ENCODE assay signal across 15 cellular contexts in the genomic region with DNA sequence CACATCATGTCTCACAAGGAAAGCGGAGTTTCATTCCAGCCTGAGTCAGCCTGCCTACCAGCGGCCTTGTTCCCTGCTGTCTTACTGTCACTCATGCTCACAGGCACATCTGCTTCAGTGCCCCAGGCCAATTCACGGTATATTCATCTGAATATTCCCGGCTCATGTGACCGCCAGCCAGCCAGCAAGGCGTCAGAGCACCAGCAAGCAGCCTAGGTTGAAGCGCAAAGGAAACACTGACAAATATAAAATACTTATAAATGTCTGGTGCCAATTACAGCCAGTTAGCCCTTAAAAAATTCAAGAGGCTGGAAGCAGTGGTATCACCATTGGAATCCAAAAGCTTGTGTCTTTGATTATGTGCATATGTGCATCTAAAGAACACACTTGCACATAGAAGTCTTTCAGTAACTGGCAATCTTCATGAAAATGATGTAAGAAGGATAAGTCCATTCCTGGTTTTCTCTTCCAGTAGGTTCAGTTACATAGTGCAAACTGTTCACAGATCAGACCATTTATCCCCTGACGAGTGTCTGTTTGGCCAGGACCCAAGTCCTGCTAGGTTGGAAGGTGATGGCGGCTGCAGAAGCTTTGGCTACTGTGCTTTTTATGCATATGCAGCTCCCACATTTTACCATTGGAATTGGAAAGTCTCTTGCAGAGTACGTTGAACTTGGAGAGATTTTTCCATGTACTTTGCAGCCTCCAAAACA.
DNase-seq lines count a peak whose midpoint lies in the region; ATAC-seq and TF ChIP-seq lines count a peak whose summit lies in the region.
"Had no signal": no experiment of that assay in that cellular context is flagged by ENCODE, and none has a peak within 500 bp of the region (broad histone marks: within the 10 kb centered on the region; RNA-seq: fewer than 3 reads in every experiment).

No MANE protein-coding gene starts in this region.

- intact Hi-C loops in activated T-helper 2 cell treated with anti-CD3 and anti-CD28 coated beads, Interferon-gamma antibody, Interleukin-2, Interleukin-4, amounts not matched to agents 10 μg/mL and 5 μg/mL and 100 μg/mL, durations not matched to agents 14 hours and 24 hours and 36 hours (cut with micrococcal nuclease) = no loop called here

- H3K36me3 Mint-ChIP-seq in brain (peaks cover 6% of the 10 kb centered on the region), nephron (ENCODE audit: low read depth) (peaks cover 8% of the 10 kb centered on the region)
- H3K36me3 Mint-ChIP-seq in activated T-helper 2 cell treated with anti-CD3 and anti-CD28 coated beads, Interferon-gamma antibody, Interleukin-2, Interleukin-4, amounts not matched to agents 10 μg/mL and 5 μg/mL and 100 μg/mL, durations not matched to agents 14 hours and 24 hours and 36 hours (ENCODE audit: low read depth) = no peaks in the 10 kb centered on the region

- H3K9me3 Mint-ChIP-seq in brain (peaks cover 0 to 15% (median 11%) of the 10 kb centered on the region in 5 experiments), nephron (peaks cover 5% of the 10 kb centered on the region)
- H3K9me3 Mint-ChIP-seq in activated T-helper 2 cell treated with anti-CD3 and anti-CD28 coated beads, Interferon-gamma antibody, Interleukin-2, Interleukin-4, amounts not matched to agents 10 μg/mL and 5 μg/mL and 100 μg/mL, durations not matched to agents 14 hours and 24 hours and 36 hours = no peaks in the 10 kb centered on the region

- TF ChIP-seq CTCF in brain (conservative IDR thresholded peaks at IDR 0.05) (no peak), nephron (IDR thresholded peaks at IDR 0.05; ENCODE audit: unreplicated experiment in 3 of 3) (no peak)

- peaks cover 4% of the 10 kb centered on the region for H3K27me3 Mint-ChIP-seq in brain
- no peaks in the 10 kb centered on the region for H3K27me3 Mint-ChIP-seq in nephron (ENCODE audit: low read depth)
- no peaks in the 10 kb centered on the region for H3K27me3 Mint-ChIP-seq in activated T-helper 2 cell treated with anti-CD3 and anti-CD28 coated beads, Interferon-gamma antibody, Interleukin-2, Interleukin-4, amounts not matched to agents 10 μg/mL and 5 μg/mL and 100 μg/mL, durations not matched to agents 14 hours and 24 hours and 36 hours (ENCODE audit: low read depth)

- H3K4me3 Mint-ChIP-seq in brain = no peak overlapping the region
- H3K4me3 Mint-ChIP-seq in nephron = no peak overlapping the region
- no peak overlapping the region for H3K4me3 Mint-ChIP-seq in activated T-helper 2 cell treated with anti-CD3 and anti-CD28 coated beads, Interferon-gamma antibody, Interleukin-2, Interleukin-4, amounts not matched to agents 10 μg/mL and 5 μg/mL and 100 μg/mL, durations not matched to agents 14 hours and 24 hours and 36 hours (ENCODE audit: low read depth)
- H3K4me3 Mint-ChIP-seq: endodermal cell, nephron progenitor cell had no signal

- DNase-seq in GM03348 (ENCODE audit: low spot score) (peak; percentile 23), NCI-H1105 treated with DMSO at 0.1 percent for 48 hours (lab: John Stamatoyannopoulos, UW) (peak; percentile 48), NCI-H510A treated with DMSO at 0.1 percent for 48 hours (lab: John Stamatoyannopoulos, UW) (no peak)
- no peak for DNase-seq in activated T-helper 2 cell treated with anti-CD3 and anti-CD28 coated beads, Interferon-gamma antibody, Interleukin-2, Interleukin-4, amounts not matched to agents 10 μg/mL and 5 μg/mL and 100 μg/mL, durations not matched to agents 14 hours and 24 hours and 36 hours (ENCODE audit: low spot score)
- DNase-seq: activated CD4-positive, alpha-beta T cell treated with anti-CD3 and anti-CD28 coated beads, Interleukin-2, amount 50 U/mL, for 1 hour; aorta; Calu3; endodermal cell; GDM1; MG63; NCI-H2081 treated with DMSO at 0.1 percent for 48 hours; nephron progenitor cell had no signal

- H3K27ac Mint-ChIP-seq in brain (peak overlapping the region in 3 of 5 experiments; percentile 49 to 79 (median 62)), nephron (peak overlapping the region in 2 of 3 experiments; percentile 92)
- H3K27ac Mint-ChIP-seq in activated T-helper 2 cell treated with anti-CD3 and anti-CD28 coated beads, Interferon-gamma antibody, Interleukin-2, Interleukin-4, amounts not matched to agents 10 μg/mL and 5 μg/mL and 100 μg/mL, durations not matched to agents 14 hours and 24 hours and 36 hours = no peak overlapping the region
- H3K27ac Mint-ChIP-seq: endodermal cell, nephron progenitor cell had no signal

- H3K4me1 Mint-ChIP-seq in brain (peaks cover 21% of the 10 kb centered on the region), nephron (peaks cover 53% of the 10 kb centered on the region)
- no peaks in the 10 kb centered on the region for H3K4me1 Mint-ChIP-seq in activated T-helper 2 cell treated with anti-CD3 and anti-CD28 coated beads, Interferon-gamma antibody, Interleukin-2, Interleukin-4, amounts not matched to agents 10 μg/mL and 5 μg/mL and 100 μg/mL, durations not matched to agents 14 hours and 24 hours and 36 hours (ENCODE audit: low read depth)
- H3K4me1 Mint-ChIP-seq: endodermal cell had no signal

- ATAC-seq in GM18909 (IDR thresholded peaks at IDR 0.05; ENCODE audit: poor library complexity, unreplicated experiment) = no peak

Comparison
In these comparisons a context has a peak if more than half of its experiments do, and no peak if none do; other contexts are left out.
1. DNase-seq: peak in GM03348 (single experiment) and NCI-H1105 treated with DMSO at 0.1 percent for 48 hours (single experiment); none in activated T-helper 2 cell treated with anti-CD3 and anti-CD28 coated beads, Interferon-gamma antibody, Interleukin-2, Interleukin-4, amounts not matched to agents 10 μg/mL and 5 μg/mL and 100 μg/mL, durations not matched to agents 14 hours and 24 hours and 36 hours (single experiment) and NCI-H510A treated with DMSO at 0.1 percent for 48 hours (single experiment).